In genomic region chr5:124220418-124220817, GRCh38 we compare ENCODE assay signal across 31 cellular contexts.
"Had no signal": no experiment of that assay in that cellular context is flagged by ENCODE, and none has a peak within 500 bp of the region (broad histone marks: within the 10 kb centered on the region; RNA-seq: fewer than 3 reads in every experiment).

No MANE protein-coding gene starts in this region.

- H2AFZ ChIP-seq: neural progenitor cell had no signal

- H3K27ac ChIP-seq: neural progenitor cell, neutrophil, pancreas, prostate gland, skin epidermis, spleen, suprapubic skin, testis, tibial artery, transverse colon, upper lobe of right lung, uterus had no signal

- H3K9me3 Mint-ChIP-seq: stimulated activated memory B cell treated with anti-CD40 and anti-IgM and Interleukin-4, amounts not matched to agents 10 μg/mL and 1 μg/mL and 100 μg/mL, for 72 hours had no signal

- H3K36me3 Mint-ChIP-seq: naive B cell; naive thymus-derived CD8-positive, alpha-beta T cell; neural progenitor cell; stimulated activated memory B cell treated with anti-CD40 and anti-IgM and Interleukin-4, amounts not matched to agents 10 μg/mL and 1 μg/mL and 100 μg/mL, for 72 hours had no signal

- H3K27ac Mint-ChIP-seq: naive thymus-derived CD8-positive, alpha-beta T cell; natural killer cell treated with Interleukin-12 subunit alpha and Interleukin-12 subunit beta and Interleukin-15 and Interleukin-18, amount 100 ng/mL, for 72 hours; neural progenitor cell; stimulated activated memory B cell treated with anti-CD40 and anti-IgM and Interleukin-4, amounts not matched to agents 10 μg/mL and 1 μg/mL and 100 μg/mL, for 72 hours; stimulated activated naive CD8-positive, alpha-beta T cell treated with anti-CD3 and anti-CD28 coated beads, Interleukin-15, amount 100 ng/mL, for 72 hours; type B pancreatic cell had no signal

- H3K9ac ChIP-seq: neural progenitor cell had no signal

- FAIRE-seq: pancreas had no signal

- H3K27me3 Mint-ChIP-seq: naive B cell; natural killer cell treated with Interleukin-12 subunit alpha and Interleukin-12 subunit beta and Interleukin-15 and Interleukin-18, amount 100 ng/mL, for 72 hours; stimulated activated memory B cell treated with anti-CD40 and anti-IgM and Interleukin-4, amounts not matched to agents 10 μg/mL and 1 μg/mL and 100 μg/mL, for 72 hours; stimulated activated naive CD8-positive, alpha-beta T cell treated with anti-CD3 and anti-CD28 coated beads, Interleukin-15, amount 100 ng/mL, for 72 hours had no signal

- H3K9me3 ChIP-seq: neutrophil, pancreas, prostate gland, suprapubic skin, testis, tibial artery, upper lobe of right lung, uterus had no signal

- H3K4me2 ChIP-seq: neural progenitor cell, smooth muscle cell had no signal

- H3K4me1 Mint-ChIP-seq: naive B cell; naive thymus-derived CD8-positive, alpha-beta T cell; nephron progenitor cell; neural progenitor cell; stimulated activated memory B cell treated with anti-CD40 and anti-IgM and Interleukin-4, amounts not matched to agents 10 μg/mL and 1 μg/mL and 100 μg/mL, for 72 hours; stimulated activated naive CD8-positive, alpha-beta T cell treated with anti-CD3 and anti-CD28 coated beads, Interleukin-15, amount 100 ng/mL, for 72 hours had no signal

- ATAC-seq: naive thymus-derived CD8-positive, alpha-beta T cell; natural killer cell treated with Interleukin-12 subunit alpha and Interleukin-12 subunit beta and Interleukin-15 and Interleukin-18, amount 100 ng/mL, for 72 hours; pancreas; right cardiac atrium; sciatic nerve; stimulated activated memory B cell treated with anti-CD40 and anti-IgM and Interleukin-4, amounts not matched to agents 10 μg/mL and 1 μg/mL and 100 μg/mL, for 72 hours; stimulated activated naive CD8-positive, alpha-beta T cell treated with anti-CD3 and anti-CD28 coated beads, Interleukin-15, amount 100 ng/mL, for 72 hours; stimulated activated naive CD8-positive, alpha-beta T cell treated with anti-CD3 and anti-CD28 coated beads, Interleukin-15, Interleukin-2, amounts not matched to agents 100 U/mL and 50 U/mL, for 24 hours; upper lobe of right lung had no signal

- H3K4me3 Mint-ChIP-seq: naive B cell; naive thymus-derived CD8-positive, alpha-beta T cell; natural killer cell treated with Interleukin-12 subunit alpha and Interleukin-12 subunit beta and Interleukin-15 and Interleukin-18, amount 100 ng/mL, for 72 hours; nephron progenitor cell; neural progenitor cell; stimulated activated memory B cell treated with anti-CD40 and anti-IgM and Interleukin-4, amounts not matched to agents 10 μg/mL and 1 μg/mL and 100 μg/mL, for 72 hours; stimulated activated naive CD8-positive, alpha-beta T cell treated with anti-CD3 and anti-CD28 coated beads, Interleukin-15, amount 100 ng/mL, for 72 hours; type B pancreatic cell had no signal

- H3K4me3 ChIP-seq: neural progenitor cell, pancreas, prostate gland, skin epidermis, smooth muscle cell, spleen, suprapubic skin, testis, tibial artery, transverse colon, upper lobe of right lung, uterus had no signal

- H3K36me3 ChIP-seq: neural progenitor cell, neutrophil, pancreas, prostate gland, spleen, suprapubic skin, tibial artery, transverse colon, upper lobe of right lung, uterus had no signal

- DNase-seq: naive B cell; naive thymus-derived CD8-positive, alpha-beta T cell; nephron progenitor cell; nucleus accumbens; pancreas; right cardiac atrium; spleen; stimulated activated CD4-positive, alpha-beta T cell treated with anti-CD3 and anti-CD28 coated beads, Interleukin-12 subunit alpha, Interleukin-12 subunit beta, amount 100 ng/mL, for 4 hours; stimulated activated CD4-positive, alpha-beta T cell treated with anti-CD3 and anti-CD28 coated beads, Interleukin-1b, Interleukin-23, amount 100 ng/mL, for 48 hours; stimulated activated CD4-positive, alpha-beta T cell treated with anti-CD3 and anti-CD28 coated beads, Interleukin-4, amount 100 ng/mL, for 1 hour; stimulated activated CD4-positive, alpha-beta T cell treated with anti-CD3 and anti-CD28 coated beads, Interleukin-4, amount 100 ng/mL, for 4 hours; stimulated activated CD8-positive, alpha-beta memory T cell treated with anti-CD3 and anti-CD28 coated beads, Interleukin-4, amount 100 ng/mL, for 48 hours; stimulated activated naive CD4-positive, alpha-beta T cell; stimulated activated naive CD8-positive, alpha-beta T cell treated with anti-CD3 and anti-CD28 coated beads, Interleukin-15, amount 100 ng/mL, for 72 hours; stimulated activated naive CD8-positive, alpha-beta T cell treated with anti-CD3 and anti-CD28 coated beads, Interleukin-15, Interleukin-2, amounts not matched to agents 100 U/mL and 50 U/mL, for 24 hours; substantia nigra; testis; tibial artery; transverse colon; upper lobe of right lung; uterus had no signal

- H3K27me3 ChIP-seq: neural progenitor cell, neutrophil, pancreas, spleen, suprapubic skin, testis, tibial artery, transverse colon, upper lobe of right lung, uterus had no signal

- H3K4me1 ChIP-seq: neural progenitor cell, pancreas, prostate gland, spleen, suprapubic skin, testis, tibial artery, transverse colon, upper lobe of right lung, uterus had no signal
